In the genomic region with DNA sequence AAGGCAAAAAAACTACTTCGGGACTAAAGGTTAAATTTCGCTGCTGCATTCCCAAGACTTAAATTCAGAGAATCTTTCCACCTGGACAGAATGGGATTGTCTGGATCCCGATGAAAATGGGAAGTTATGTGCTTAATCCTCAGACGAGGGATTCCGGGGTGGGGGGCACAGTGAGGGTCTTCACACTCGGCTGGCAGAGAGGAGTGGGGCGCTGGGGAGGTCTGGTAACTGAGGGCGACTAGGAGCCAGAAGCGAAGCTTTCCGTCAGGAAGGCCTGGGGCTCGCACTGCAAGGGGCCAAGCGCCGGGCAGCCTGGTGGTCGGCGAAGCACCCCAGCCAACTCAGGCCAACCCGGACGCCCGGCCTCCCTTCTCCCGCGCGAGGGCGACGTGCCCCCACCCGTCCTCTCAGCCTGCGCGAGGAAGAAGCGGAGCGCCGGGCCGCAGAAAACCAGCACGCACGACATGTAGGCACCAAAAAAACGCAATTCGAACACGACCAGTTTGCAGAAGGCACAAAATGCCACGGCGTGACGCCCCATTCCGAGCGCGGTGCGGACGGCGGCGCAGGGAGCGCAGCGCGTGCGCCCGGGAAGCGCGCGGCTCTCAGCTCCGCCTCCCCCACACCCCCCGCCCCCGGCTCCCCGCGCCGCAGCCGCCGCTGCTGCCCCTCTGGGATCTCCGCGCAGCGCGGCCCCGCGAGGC, we compare ENCODE assay signal across 8 cellular contexts.
DNase-seq lines count a peak whose midpoint lies in the region; ATAC-seq, FAIRE-seq and TF ChIP-seq lines count a peak whose summit lies in the region.

No MANE protein-coding gene starts in this region.

- H3K4me3 ChIP-seq in breast epithelium: peak overlapping the region; percentile 78 to 96 (median 81)
- H3K4me3 ChIP-seq in kidney (ENCODE audit: low read length in 2 of 2): peak overlapping the region; percentile 47 to 84

- H3K27me3 ChIP-seq in breast epithelium: no peaks in the 10 kb centered on the region

- DNase-seq in NCI-H774 (lab: John Stamatoyannopoulos, UW) (peak; percentile 88), breast epithelium (ENCODE audit: low spot score in 2 of 2) (peak in 1 of 2 donors; percentile 56), kidney (no peak)
- DNase-seq in stimulated activated CD8-positive, alpha-beta memory T cell treated with anti-CD3 and anti-CD28 coated beads, Interleukin-15, amount 100 ng/mL, for 24 hours (ENCODE audit: low read depth): peak; percentile 60
- no peak for DNase-seq in activated effector memory CD4-positive, alpha-beta T cell treated with Interleukin-2 at 50 U/mL for 16 hours

- H3K9me3 ChIP-seq in breast epithelium (no peaks in the 10 kb centered on the region), kidney (ENCODE audit: control insufficient read depth in 1 of 2, low read length in 2 of 2) (no peaks in the 10 kb centered on the region)

- intact Hi-C loops in breast epithelium (cut with DNase I; ENCODE audit: low total_unique reads): no loop called here
- intact Hi-C loops in kidney (cut with DNase I): no loop called here

- TF ChIP-seq CTCF in C4-2B (conservative IDR thresholded peaks at IDR 0.05): peak; percentile 29
- no peak for TF ChIP-seq CTCF in breast epithelium (IDR thresholded peaks at IDR 0.05)
- peak; percentile 14 for TF ChIP-seq CTCF in kidney (IDR thresholded peaks at IDR 0.05; ENCODE audit: borderline replicate concordance, extremely low read depth, insufficient read depth)

- no peak for FAIRE-seq in kidney (lab: Jason Lieb, UNC)

- H3K9ac ChIP-seq in kidney (ENCODE audit: low read length in 2 of 2): peak overlapping the region; percentile 52 to 81

- H3K4me1 ChIP-seq in breast epithelium (no peaks in the 10 kb centered on the region), kidney (ENCODE audit: control insufficient read depth in 1 of 2, insufficient read depth in 1 of 2, low read depth in 1 of 2, low read length in 2 of 2) (peaks cover 0 to 2% of the 10 kb centered on the region in 2 donors)

- H3K36me3 ChIP-seq in breast epithelium: no peaks in the 10 kb centered on the region
- H3K36me3 ChIP-seq in kidney (ENCODE audit: control insufficient read depth in 1 of 2, insufficient read depth in 2 of 2, low read length in 2 of 2): no peaks in the 10 kb centered on the region

- no peak for TF ChIP-seq POLR2A in breast epithelium (IDR thresholded peaks at IDR 0.05)

- H3K27ac ChIP-seq in C4-2B (peak overlapping the region; percentile 90), breast epithelium (peak overlapping the region; percentile 86 to 97), kidney (ENCODE audit: low read depth in 2 of 2, low read length in 2 of 2) (peak overlapping the region; percentile 71 to 76)

- ATAC-seq in GM18517 (IDR thresholded peaks at IDR 0.05; ENCODE audit: unreplicated experiment): peak; percentile 67
- ATAC-seq in HG02943 (IDR thresholded peaks at IDR 0.05; ENCODE audit: low read depth, unreplicated experiment): peak; percentile 77

Comparison
In these comparisons a context has a peak if more than half of its experiments do, and no peak if none do; other contexts are left out.
1. CTCF ChIP-seq: peak in C4-2B (single experiment) and kidney (single experiment); none in breast epithelium (0 of 3).
2. DNase-seq: peak in NCI-H774 (single experiment) and stimulated activated CD8-positive, alpha-beta memory T cell treated with anti-CD3 and anti-CD28 coated beads, Interleukin-15, amount 100 ng/mL, for 24 hours (single experiment); none in kidney (single experiment) and activated effector memory CD4-positive, alpha-beta T cell treated with Interleukin-2 at 50 U/mL for 16 hours (single experiment).
3. Peak in every context shown above with its lines, with median percentiles within 50 percentile points of each other: H3K27ac ChIP-seq.